In the genomic region with DNA sequence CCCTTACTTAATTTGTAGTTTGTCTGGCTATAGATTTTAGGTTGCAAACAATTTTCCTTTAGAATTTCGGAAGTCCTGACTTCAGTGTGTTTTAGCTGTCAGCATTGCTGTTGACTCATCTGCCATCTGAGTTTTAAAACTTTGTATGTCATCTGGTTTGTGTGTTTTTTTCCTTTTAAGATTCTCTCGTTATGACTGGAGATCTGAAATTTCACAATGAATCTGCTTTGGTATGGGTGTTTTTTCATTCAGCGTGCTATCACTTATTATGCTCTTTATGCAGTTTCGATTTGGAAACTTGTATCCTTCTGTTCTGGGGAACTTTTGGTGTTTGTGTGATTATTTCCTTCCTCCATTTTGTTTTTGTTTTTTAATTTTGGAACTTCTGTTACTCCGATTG, we compare ENCODE assay signal across 12 cellular contexts. TPM values are rescaled to one million over a fixed set of nuclear protein-coding genes. Genes with fewer than 3 reads are reported as not detected.
DNase-seq lines count a peak whose midpoint lies in the region; ATAC-seq, FAIRE-seq and TF ChIP-seq lines count a peak whose summit lies in the region.
"Had no signal": no experiment of that assay in that cellular context is flagged by ENCODE, and none has a peak within 500 bp of the region (broad histone marks: within the 10 kb centered on the region; RNA-seq: fewer than 3 reads in every experiment).

No MANE protein-coding gene starts in this region.

- H3K9ac ChIP-seq in DND-41 (ENCODE audit: low read depth, low read length) = no peak overlapping the region

- DNase-seq in DND-41 = no peak
- peak; percentile 12 for DNase-seq in RPMI7951 (ENCODE audit: low read depth)
- DNase-seq in RCC 7860 (ENCODE audit: low spot score) = no peak
- no peak for DNase-seq in stimulated activated naive CD4-positive, alpha-beta T cell (lab: John Stamatoyannopoulos, UW)
- DNase-seq in NOMO-1 treated with DMSO at 0.1 percent for 48 hours (lab: John Stamatoyannopoulos, UW; ENCODE audit: unreplicated experiment) = no peak
- DNase-seq: activated naive CD4-positive, alpha-beta T cell treated with anti-CD3 and anti-CD28 coated beads, Interleukin-2, amount 50 U/mL, for 16 hours; heart left ventricle; midbrain had no signal

- ATAC-seq in DND-41 (ENCODE audit: insufficient read depth, low read depth) (no peak), GM18870 (IDR thresholded peaks at IDR 0.05; ENCODE audit: unreplicated experiment) (peak; percentile 91), HG02610 (IDR thresholded peaks at IDR 0.05; ENCODE audit: unreplicated experiment) (peak; percentile 91), GM19397 (IDR thresholded peaks at IDR 0.05; ENCODE audit: unreplicated experiment) (no peak)
- ATAC-seq: heart left ventricle had no signal

- FAIRE-seq in RCC 7860 (lab: Jason Lieb, UNC) = no peak

- no peak for TF ChIP-seq CTCF in DND-41 (IDR thresholded peaks at IDR 0.05; ENCODE audit: borderline replicate concordance, extremely low read depth, low read length, poor library complexity, severe bottlenecking)

- H3K9me3 ChIP-seq in DND-41 (ENCODE audit: insufficient read depth, low read length, severe bottlenecking) = no peaks in the 10 kb centered on the region

- H3K4me3 ChIP-seq in DND-41 (ENCODE audit: low read depth in 1 of 2, low read length in 2 of 2) = no peak overlapping the region
- H3K4me3 ChIP-seq: heart left ventricle had no signal

- H2AFZ ChIP-seq in DND-41 (ENCODE audit: low read depth, low read length) = peak overlapping the region; percentile 60

- no peaks in the 10 kb centered on the region for H3K27me3 ChIP-seq in DND-41 (ENCODE audit: insufficient read depth, low read length, poor library complexity)
- H3K27me3 ChIP-seq: heart left ventricle had no signal

- no peak overlapping the region for H3K27ac ChIP-seq in DND-41 (ENCODE audit: low read length)
- H3K27ac ChIP-seq: C4-2B, heart left ventricle had no signal

- H3K79me2 ChIP-seq in DND-41 (ENCODE audit: insufficient read depth, low read length) = no peaks in the 10 kb centered on the region

- H3K4me1 ChIP-seq in DND-41 (ENCODE audit: insufficient read depth, low read length) = no peaks in the 10 kb centered on the region
- H3K4me1 ChIP-seq: heart left ventricle had no signal

- H3K4me2 ChIP-seq in DND-41 (ENCODE audit: insufficient read depth, low read length) = no peak overlapping the region

- H4K20me1 ChIP-seq in DND-41 (ENCODE audit: insufficient read depth, low read length) = no peaks in the 10 kb centered on the region

- H3K36me3 ChIP-seq in DND-41 (ENCODE audit: insufficient read depth, low read length) = no peaks in the 10 kb centered on the region
- H3K36me3 ChIP-seq: heart left ventricle had no signal

RNA-seq across cellular contexts. Expression of a gene that starts 53.7 kb away (rescaled TPM):
- total RNA-seq in RPMI7951 (2014; rRNA removed; shearing (Covaris generic)) = 27.0 and 32.3 TPM in 2 replicates

Comparison
In these comparisons a context has a peak if more than half of its experiments do, and no peak if none do; other contexts are left out.
1. ATAC-seq: peak in GM18870 (single experiment) and HG02610 (single experiment); none in DND-41 (single experiment) and GM19397 (single experiment).